ENCODE assay signal across 30 cellular contexts in genomic region chr6:167979436-167980090, GRCh38. TPM values are rescaled to one million over a fixed set of nuclear protein-coding genes. Genes with fewer than 3 reads are reported as not detected.
"Had no signal": no experiment of that assay in that cellular context is flagged by ENCODE, and none has a peak within 500 bp of the region (broad histone marks: within the 10 kb centered on the region; RNA-seq: fewer than 3 reads in every experiment).

No MANE protein-coding gene starts in this region.

- ATAC-seq: activated CD4-positive, alpha-beta T cell treated with anti-CD3 and anti-CD28 coated beads for 36 hours; activated T-helper 17 cell treated with anti-CD3 and anti-CD28 coated beads, Interleukin-2, amount 50 U/mL, for 72 hours had no signal

- DNase-seq: activated CD4-positive, alpha-beta memory T cell treated with anti-CD3 and anti-CD28 coated beads, Interleukin-2, amount 10 ng/mL, durations not matched to agents 7 days and 5 days; activated CD4-positive, alpha-beta T cell treated with anti-CD3 and anti-CD28 coated beads for 36 hours; activated CD4-positive, alpha-beta T cell treated with anti-CD3 and anti-CD28 coated beads, Interleukin-2, amount 50 U/mL, for 1 hour; activated gamma-delta T cell; activated naive CD4-positive, alpha-beta T cell treated with anti-CD3 and anti-CD28 coated beads for 36 hours; activated T-cell treated with anti-CD3 and anti-CD28 coated beads for 4 hours; activated T-cell treated with anti-CD3 and anti-CD28 coated beads, Interleukin-2, amount 50 U/mL, for 48 hours; MM.1S; NCI-H1105; NCI-H1436; NCI-H1694 treated with DMSO at 0.1 percent for 48 hours; NCI-H2081; NCI-H510A treated with DMSO at 0.1 percent for 48 hours; NCI-H69; NK-92 treated with Interleukin-12 subunit alpha and Interleukin-12 subunit beta, amount 100 ng/mL, for 24 hours; OCI-M1; Peyer's patch; Right ventricle myocardium superior; SJCRH30; SK-N-SH; T-helper 1 cell; WERI-Rb-1 had no signal

- H3K4me3 ChIP-seq: cardiac muscle cell, Peyer's patch, SJCRH30 had no signal

- H3K9me3 Mint-ChIP-seq: activated CD4-positive, alpha-beta memory T cell treated with anti-CD3 and anti-CD28 coated beads, Interleukin-2, amount 10 ng/mL, durations not matched to agents 7 days and 5 days; activated naive CD4-positive, alpha-beta T cell treated with anti-CD3 and anti-CD28 coated beads for 36 hours; activated T-helper 17 cell treated with anti-CD3 and anti-CD28 coated beads, Interleukin-2, amount 50 U/mL, for 72 hours had no signal

- H3K27me3 Mint-ChIP-seq: activated T-helper 17 cell treated with anti-CD3 and anti-CD28 coated beads, Interleukin-2, amount 50 U/mL, for 72 hours had no signal

- H3K4me3 Mint-ChIP-seq: activated CD4-positive, alpha-beta memory T cell treated with anti-CD3 and anti-CD28 coated beads, Interleukin-2, amount 10 ng/mL, durations not matched to agents 7 days and 5 days; activated CD4-positive, alpha-beta T cell treated with anti-CD3 and anti-CD28 coated beads for 36 hours; activated naive CD4-positive, alpha-beta T cell treated with anti-CD3 and anti-CD28 coated beads for 36 hours; activated naive CD8-positive, alpha-beta T cell; activated T-helper 17 cell treated with anti-CD3 and anti-CD28 coated beads, Interleukin-2, amount 50 U/mL, for 72 hours; brain had no signal

- H3K9ac ChIP-seq: SK-N-SH had no signal

- H3K4me1 ChIP-seq: Peyer's patch, SJCRH30 had no signal

- H3K4me1 Mint-ChIP-seq: activated CD4-positive, alpha-beta memory T cell treated with anti-CD3 and anti-CD28 coated beads, Interleukin-2, amount 10 ng/mL, durations not matched to agents 7 days and 5 days; activated CD4-positive, alpha-beta T cell treated with anti-CD3 and anti-CD28 coated beads for 36 hours; activated T-helper 17 cell treated with anti-CD3 and anti-CD28 coated beads, Interleukin-2, amount 50 U/mL, for 72 hours had no signal

- H3K27ac ChIP-seq: cardiac muscle cell, Peyer's patch, RWPE1, SJCRH30, WERI-Rb-1 had no signal

- H3K9me3 ChIP-seq: Peyer's patch, SJCRH30, SK-N-SH had no signal

- H3K27ac Mint-ChIP-seq: activated CD4-positive, alpha-beta memory T cell treated with anti-CD3 and anti-CD28 coated beads, Interleukin-2, amount 10 ng/mL, durations not matched to agents 7 days and 5 days; activated CD4-positive, alpha-beta T cell treated with anti-CD3 and anti-CD28 coated beads for 36 hours; activated naive CD4-positive, alpha-beta T cell treated with anti-CD3 and anti-CD28 coated beads for 36 hours; activated naive CD8-positive, alpha-beta T cell; activated T-helper 17 cell treated with anti-CD3 and anti-CD28 coated beads, Interleukin-2, amount 50 U/mL, for 72 hours had no signal

- H3K36me3 ChIP-seq: cardiac muscle cell, Peyer's patch, SJCRH30, WERI-Rb-1 had no signal

- H3K36me3 Mint-ChIP-seq: activated naive CD8-positive, alpha-beta T cell; brain had no signal

- H3K27me3 ChIP-seq: cardiac muscle cell, Peyer's patch, SJCRH30 had no signal

- H3K4me2 ChIP-seq: SK-N-SH had no signal

RNA-seq across cellular contexts. Expression of gene KIF25, which starts 17.9 kb away (rescaled TPM):
- total RNA-seq: activated CD4-positive, alpha-beta memory T cell treated with anti-CD3 and anti-CD28 coated beads, Interleukin-2, amount 10 ng/mL, durations not matched to agents 7 days and 5 days; activated CD4-positive, alpha-beta T cell treated with anti-CD3 and anti-CD28 coated beads for 36 hours; activated CD8-positive, alpha-beta memory T cell treated with anti-CD3 and anti-CD28 coated beads for 36 hours; activated naive CD4-positive, alpha-beta T cell treated with anti-CD3 and anti-CD28 coated beads for 36 hours; astrocyte; Peyer's patch; T-helper 2 cell treated with Interferon-gamma antibody and Interleukin-4, amounts not matched to agents 100 ng/mL and 5 ng/mL, for 36 hours had no signal
- polyA plus RNA-seq: SK-N-SH had no signal
